Comparison of ENCODE assay signal across 10 cellular contexts in genomic region chr20:63696628-63697356, GRCh38. TPM values are rescaled to one million over a fixed set of nuclear protein-coding genes. Genes with fewer than 3 reads are reported as not detected.
A peak's percentile ranks its signal among the peaks of the same experiment; 100 is the strongest.
DNase-seq lines count a peak whose midpoint lies in the region; ATAC-seq and TF ChIP-seq lines count a peak whose summit lies in the region.
"Had no signal": no experiment of that assay in that cellular context is flagged by ENCODE, and none has a peak within 500 bp of the region (broad histone marks: within the 10 kb centered on the region; RNA-seq: fewer than 3 reads in every experiment).

A gene with protein sequence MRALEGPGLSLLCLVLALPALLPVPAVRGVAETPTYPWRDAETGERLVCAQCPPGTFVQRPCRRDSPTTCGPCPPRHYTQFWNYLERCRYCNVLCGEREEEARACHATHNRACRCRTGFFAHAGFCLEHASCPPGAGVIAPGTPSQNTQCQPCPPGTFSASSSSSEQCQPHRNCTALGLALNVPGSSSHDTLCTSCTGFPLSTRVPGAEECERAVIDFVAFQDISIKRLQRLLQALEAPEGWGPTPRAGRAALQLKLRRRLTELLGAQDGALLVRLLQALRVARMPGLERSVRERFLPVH (plus strand): TSS chr20:63696652. CDS start chr20:63696768, 116 bp downstream.

- TF ChIP-seq CTCF in left lung (IDR thresholded peaks at IDR 0.05) = no peak
- TF ChIP-seq CTCF in thoracic aorta (IDR thresholded peaks at IDR 0.05) = no peak

- H3K4me3 ChIP-seq in left lung (peak within 1 kb of the TSS; percentile 7 to 40), thoracic aorta (peak within 1 kb of the TSS; percentile 51)

- no peaks in the 10 kb centered on the region for H3K27me3 Mint-ChIP-seq in central memory CD8-positive, alpha-beta T cell

- H3K9me3 ChIP-seq in left lung = no peaks in the 10 kb centered on the region
- H3K9me3 ChIP-seq in thoracic aorta = no peaks in the 10 kb centered on the region

- H3K27ac ChIP-seq in left lung (peak within 1 kb of the TSS in 1 of 2 donors; percentile 82), thoracic aorta (no peak within 1 kb of the TSS)

- peak within 1 kb of the TSS; percentile 51 for H3K27ac Mint-ChIP-seq in central memory CD8-positive, alpha-beta T cell (ENCODE audit: low read depth)

- H3K4me1 ChIP-seq in left lung = peaks cover 12 to 53% of the 10 kb centered on the region in 2 donors
- peaks cover 25 to 46% of the 10 kb centered on the region in 2 donors for H3K4me1 ChIP-seq in thoracic aorta (ENCODE audit: control insufficient read depth in 1 of 2, low read depth in 2 of 2)

- H3K36me3 Mint-ChIP-seq in central memory CD8-positive, alpha-beta T cell (ENCODE audit: insufficient read depth) = peaks cover 30% of the 10 kb centered on the region

- H3K9me3 Mint-ChIP-seq in central memory CD8-positive, alpha-beta T cell = no peaks in the 10 kb centered on the region

- intact Hi-C loops in left lung (cut with DNase I) = no loop called here

- peak; percentile 20 for DNase-seq in activated CD4-positive, alpha-beta T cell treated with anti-CD3 and anti-CD28 coated beads, Interleukin-2, amount 50 U/mL, for 1 hour
- no peak for DNase-seq in activated CD4-positive, alpha-beta T cell treated with anti-CD3 and anti-CD28 coated beads for 4 hours
- no peak for DNase-seq in central memory CD8-positive, alpha-beta T cell (ENCODE audit: low spot score in 2 of 2)
- DNase-seq in left lung = peak in 1 of 2 donors; percentile 81
- no peak for DNase-seq in thoracic aorta (ENCODE audit: low spot score)
- DNase-seq in NCI-H2196 treated with DMSO at 0.1 percent for 48 hours (lab: John Stamatoyannopoulos, UW; ENCODE audit: unreplicated experiment) = no peak
- no peak for DNase-seq in NCI-H510A (lab: John Stamatoyannopoulos, UW)
- DNase-seq: nucleus accumbens had no signal

- H3K27me3 ChIP-seq in left lung (peaks cover 0 to 10% of the 10 kb centered on the region in 2 donors), thoracic aorta (replicated peaks; ENCODE audit: insufficient read depth) (no peaks in the 10 kb centered on the region)

- peak within 1 kb of the TSS; percentile 58 for H3K4me3 Mint-ChIP-seq in central memory CD8-positive, alpha-beta T cell

- H3K36me3 ChIP-seq in left lung (peaks cover 0 to 39% of the 10 kb centered on the region in 2 donors), thoracic aorta (peaks cover 7% of the 10 kb centered on the region)

- H3K4me1 Mint-ChIP-seq in central memory CD8-positive, alpha-beta T cell = peaks cover 23% of the 10 kb centered on the region

- peak; percentile 21 for ATAC-seq in central memory CD8-positive, alpha-beta T cell (replicated peaks; ENCODE audit: extremely low read depth, poor library complexity, severe bottlenecking)
- ATAC-seq in left lung (no peak), thoracic aorta (ENCODE audit: insufficient number of reproducible peaks, low FRiP score, low read depth) (no peak), HG03342 (IDR thresholded peaks at IDR 0.05; ENCODE audit: unreplicated experiment) (no peak)

RNA-seq across cellular contexts. Expression of the gene that starts here (rescaled TPM):
- total RNA-seq in left lung = 10 to 100 TPM in 1 of 2 donors, 1 to 10 TPM in 1; 3.6 to 17.6 TPM
- total RNA-seq in thoracic aorta = 10 to 100 TPM; 32.9 to 98.9 TPM
- total RNA-seq: activated CD8-positive, alpha-beta memory T cell treated with anti-CD3 and anti-CD28 coated beads for 36 hours had no signal
